ENCODE assay signal across 1 cellular context in genomic region chr9:131668439-131669233, GRCh38.
TF ChIP-seq lines count a peak whose summit lies in the region.

No MANE protein-coding gene starts in this region.

TF ChIP-seq in HCT116, 20 proteins besides CTCF, POLR2A, EP300 and RAD21 (continued from another document):
- TF ChIP-seq, protein P1, sequence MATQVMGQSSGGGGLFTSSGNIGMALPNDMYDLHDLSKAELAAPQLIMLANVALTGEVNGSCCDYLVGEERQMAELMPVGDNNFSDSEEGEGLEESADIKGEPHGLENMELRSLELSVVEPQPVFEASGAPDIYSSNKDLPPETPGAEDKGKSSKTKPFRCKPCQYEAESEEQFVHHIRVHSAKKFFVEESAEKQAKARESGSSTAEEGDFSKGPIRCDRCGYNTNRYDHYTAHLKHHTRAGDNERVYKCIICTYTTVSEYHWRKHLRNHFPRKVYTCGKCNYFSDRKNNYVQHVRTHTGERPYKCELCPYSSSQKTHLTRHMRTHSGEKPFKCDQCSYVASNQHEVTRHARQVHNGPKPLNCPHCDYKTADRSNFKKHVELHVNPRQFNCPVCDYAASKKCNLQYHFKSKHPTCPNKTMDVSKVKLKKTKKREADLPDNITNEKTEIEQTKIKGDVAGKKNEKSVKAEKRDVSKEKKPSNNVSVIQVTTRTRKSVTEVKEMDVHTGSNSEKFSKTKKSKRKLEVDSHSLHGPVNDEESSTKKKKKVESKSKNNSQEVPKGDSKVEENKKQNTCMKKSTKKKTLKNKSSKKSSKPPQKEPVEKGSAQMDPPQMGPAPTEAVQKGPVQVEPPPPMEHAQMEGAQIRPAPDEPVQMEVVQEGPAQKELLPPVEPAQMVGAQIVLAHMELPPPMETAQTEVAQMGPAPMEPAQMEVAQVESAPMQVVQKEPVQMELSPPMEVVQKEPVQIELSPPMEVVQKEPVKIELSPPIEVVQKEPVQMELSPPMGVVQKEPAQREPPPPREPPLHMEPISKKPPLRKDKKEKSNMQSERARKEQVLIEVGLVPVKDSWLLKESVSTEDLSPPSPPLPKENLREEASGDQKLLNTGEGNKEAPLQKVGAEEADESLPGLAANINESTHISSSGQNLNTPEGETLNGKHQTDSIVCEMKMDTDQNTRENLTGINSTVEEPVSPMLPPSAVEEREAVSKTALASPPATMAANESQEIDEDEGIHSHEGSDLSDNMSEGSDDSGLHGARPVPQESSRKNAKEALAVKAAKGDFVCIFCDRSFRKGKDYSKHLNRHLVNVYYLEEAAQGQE (IDR thresholded peaks at IDR 0.05; ENCODE audit: low read depth) = no peak
